Comparison of ENCODE assay signal across 19 cellular contexts in genomic region chr7:30683306-30683705, GRCh38. TPM values are rescaled to one million over a fixed set of nuclear protein-coding genes. Genes with fewer than 3 reads are reported as not detected.
DNase-seq lines count a peak whose midpoint lies in the region; ATAC-seq and TF ChIP-seq lines count a peak whose summit lies in the region.
"Had no signal": no experiment of that assay in that cellular context is flagged by ENCODE, and none has a peak within 500 bp of the region (broad histone marks: within the 10 kb centered on the region; RNA-seq: fewer than 3 reads in every experiment).

No MANE protein-coding gene starts in this region.

- H3K4me1 Mint-ChIP-seq in T-cell (peaks cover 9 to 19% (median 14%) of the 10 kb centered on the region in 3 donors), memory B cell (peaks cover 9% of the 10 kb centered on the region), progenitor cell of endocrine pancreas (ENCODE audit: low read depth) (peaks cover 7% of the 10 kb centered on the region)

- CTCF ChIA-PET in T-cell (lab: Charles Lee): interaction anchor here in 1 of 2 donors (3.2 kb wide), 1 partner anchor 57 kb away, joined by 16 read pairs; no protein-coding TSS in a partner anchor

- no peak for DNase-seq in heart left ventricle
- no peak for DNase-seq in right atrium auricular region (ENCODE audit: low spot score)
- DNase-seq in T-cell: no peak
- no peak for DNase-seq in memory B cell (ENCODE audit: low spot score in 2 of 2)
- no peak for DNase-seq in progenitor cell of endocrine pancreas (ENCODE audit: low spot score, unreplicated experiment)
- no peak for DNase-seq in suprapubic skin (ENCODE audit: low spot score in 2 of 2)
- DNase-seq: DND-41, GDM1, GOT3, HFFc6, NCI-H187 treated with DMSO at 0.1 percent for 48 hours, NCI-H446 treated with DMSO at 0.1 percent for 48 hours, Peyer's patch, SIG-M5 had no signal

- H3K36me3 Mint-ChIP-seq in T-cell (no peaks in the 10 kb centered on the region), memory B cell (no peaks in the 10 kb centered on the region), progenitor cell of endocrine pancreas (ENCODE audit: insufficient read depth) (no peaks in the 10 kb centered on the region)

- H3K36me3 ChIP-seq in heart left ventricle (no peaks in the 10 kb centered on the region), right atrium auricular region (no peaks in the 10 kb centered on the region), suprapubic skin (no peaks in the 10 kb centered on the region)
- H3K36me3 ChIP-seq: Peyer's patch had no signal

- peak overlapping the region in 9 of 12 donors; percentile 8 to 67 (median 56) for H3K4me3 ChIP-seq in heart left ventricle
- H3K4me3 ChIP-seq in right atrium auricular region: peak overlapping the region in 1 of 2 donors; percentile 11
- no peak overlapping the region for H3K4me3 ChIP-seq in suprapubic skin

- no peak for TF ChIP-seq EP300 in suprapubic skin (IDR thresholded peaks at IDR 0.05)

- peak overlapping the region in 2 of 12 donors; percentile 34 to 53 for H3K27ac ChIP-seq in heart left ventricle
- H3K27ac ChIP-seq in right atrium auricular region: no peak overlapping the region
- no peak overlapping the region for H3K27ac ChIP-seq in suprapubic skin
- H3K27ac ChIP-seq: KMS-11, Peyer's patch had no signal

- TF ChIP-seq CTCF in heart left ventricle (IDR thresholded peaks at IDR 0.05) (no peak), right atrium auricular region (IDR thresholded peaks at IDR 0.05) (no peak), progenitor cell of endocrine pancreas (IDR thresholded peaks at IDR 0.05; ENCODE audit: unreplicated experiment) (no peak), suprapubic skin (IDR thresholded peaks at IDR 0.05) (no peak)

- H3K4me3 Mint-ChIP-seq in T-cell (peak overlapping the region; percentile 28 to 84 (median 49)), memory B cell (peak overlapping the region; percentile 30), progenitor cell of endocrine pancreas (ENCODE audit: low read depth) (peak overlapping the region; percentile 68)
- H3K4me3 Mint-ChIP-seq: HFFc6 had no signal

- WGBS in heart left ventricle, 4 donors: 89 to 95% (median 89%) methylated on average over 5 of the region's 5 CpGs
- 84% methylated on average over 2 of the region's 5 CpGs for WGBS in suprapubic skin

- H3K27me3 ChIP-seq in heart left ventricle (peaks cover 13 to 53% (median 32%) of the 10 kb centered on the region in 9 donors), right atrium auricular region (peaks cover 7 to 15% of the 10 kb centered on the region in 2 donors), suprapubic skin (peaks cover 69% of the 10 kb centered on the region)

- H3K27ac Mint-ChIP-seq in T-cell: peak overlapping the region in 1 of 2 donors; percentile 25
- no peak overlapping the region for H3K27ac Mint-ChIP-seq in memory B cell
- no peak overlapping the region for H3K27ac Mint-ChIP-seq in progenitor cell of endocrine pancreas
- H3K27ac Mint-ChIP-seq: HFFc6 had no signal

- TF ChIP-seq POLR2A in heart left ventricle (IDR thresholded peaks at IDR 0.05) (no peak), suprapubic skin (IDR thresholded peaks at IDR 0.05) (no peak)

- no peak for ATAC-seq in heart left ventricle
- no peak for ATAC-seq in T-cell (replicated peaks in 1 of 4)
- ATAC-seq in memory B cell (ENCODE audit: low read depth): no peak
- no peak for ATAC-seq in HG03439 (IDR thresholded peaks at IDR 0.05; ENCODE audit: unreplicated experiment)
- no peak for ATAC-seq in GM21786 (IDR thresholded peaks at IDR 0.05; ENCODE audit: unreplicated experiment)

- no peaks in the 10 kb centered on the region for H3K9me3 Mint-ChIP-seq in T-cell
- H3K9me3 Mint-ChIP-seq in memory B cell: no peaks in the 10 kb centered on the region
- no peaks in the 10 kb centered on the region for H3K9me3 Mint-ChIP-seq in progenitor cell of endocrine pancreas (ENCODE audit: low read depth)
- H3K9me3 Mint-ChIP-seq: HFFc6 had no signal

- peaks cover 49 to 64% of the 10 kb centered on the region in 2 donors for H3K27me3 Mint-ChIP-seq in T-cell
- peaks cover 32% of the 10 kb centered on the region for H3K27me3 Mint-ChIP-seq in memory B cell
- H3K27me3 Mint-ChIP-seq in progenitor cell of endocrine pancreas: peaks cover 57% of the 10 kb centered on the region

- POLR2A ChIA-PET in T-cell (lab: Charles Lee): no interaction called here

- H3K9me3 ChIP-seq in heart left ventricle (no peaks in the 10 kb centered on the region), right atrium auricular region (no peaks in the 10 kb centered on the region), suprapubic skin (no peaks in the 10 kb centered on the region)
- H3K9me3 ChIP-seq: Peyer's patch had no signal

- intact Hi-C loops in heart left ventricle (cut with DNase I): loop anchor here in 6 of 10 donors (2.0 to 5.0 kb wide), 3 partner anchors 54 to 59 kb away; no protein-coding TSS in a partner anchor

- peaks cover 4 to 22% (median 12%) of the 10 kb centered on the region in 12 donors for H3K4me1 ChIP-seq in heart left ventricle
- peaks cover 0 to 19% of the 10 kb centered on the region in 2 donors for H3K4me1 ChIP-seq in right atrium auricular region
- peaks cover 15% of the 10 kb centered on the region for H3K4me1 ChIP-seq in suprapubic skin

RNA-seq across cellular contexts. Expression of gene CRHR2, which starts 1.1 kb away (rescaled TPM):
- total RNA-seq in heart left ventricle (1 to 10 TPM in 2 of 9 donors, under 1 TPM in 6, not detected in 1; 0.28 to 1.6 (median 0.71) TPM), right atrium auricular region (under 1 TPM; 0.22 to 0.47 TPM), T-cell (under 1 TPM in 1 of 5 donors, not detected in 4; 0.09 TPM), progenitor cell of endocrine pancreas (not detected in 2 replicates), suprapubic skin (under 1 TPM in 1 of 4 donors, not detected in 3; 0.55 TPM)
- polyA plus RNA-seq in heart left ventricle: under 1 TPM; 0.06 to 0.80 TPM
- total RNA-seq: A673, HFFc6, MCF 10A, Peyer's patch had no signal
